ENCODE assay signal across 1 cellular context in the genomic region with DNA sequence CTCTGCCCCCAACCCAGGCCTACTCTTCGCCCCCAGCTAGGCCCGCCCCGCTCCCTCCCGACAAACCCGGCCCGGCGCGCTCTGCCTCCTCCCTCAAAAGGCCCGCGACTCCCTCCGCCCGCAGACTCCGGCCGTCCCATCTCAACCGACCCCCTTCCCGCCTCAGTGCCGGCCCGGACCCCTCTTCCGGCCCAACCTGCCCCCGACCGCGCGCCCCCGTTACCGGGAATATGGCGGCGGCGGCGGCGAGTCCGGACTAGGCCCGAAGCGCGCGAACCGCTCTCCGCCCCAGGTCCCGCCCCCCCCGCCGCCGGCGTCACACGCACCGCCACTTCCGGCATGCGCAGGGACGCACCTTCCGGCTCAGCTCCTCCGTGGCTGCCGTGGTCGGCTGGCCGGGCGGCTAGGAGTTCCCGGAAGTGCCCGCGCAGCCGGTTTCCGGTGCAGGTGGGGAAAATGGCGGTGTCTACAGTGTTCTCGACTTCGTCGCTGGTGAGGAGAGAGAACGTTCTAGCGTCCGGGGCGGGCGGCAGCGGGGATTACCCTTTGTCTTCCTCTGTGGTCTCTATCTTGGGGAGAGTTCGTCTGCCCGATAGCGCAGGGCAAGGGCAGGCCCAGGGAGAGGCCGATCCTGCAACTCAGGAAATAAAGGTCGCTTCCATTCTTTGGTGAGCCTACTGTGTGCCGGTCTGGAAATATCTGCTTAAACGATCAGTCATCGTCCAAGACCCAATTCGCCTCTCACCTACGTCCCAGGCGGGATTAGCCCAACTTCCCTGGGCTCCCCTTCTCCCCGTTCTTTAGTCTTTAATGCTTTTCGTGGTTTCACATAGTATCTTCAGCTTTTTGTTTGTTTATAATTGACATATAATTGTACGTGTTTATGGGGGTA.
TF ChIP-seq lines count a peak whose summit lies in the region.

A gene with protein sequence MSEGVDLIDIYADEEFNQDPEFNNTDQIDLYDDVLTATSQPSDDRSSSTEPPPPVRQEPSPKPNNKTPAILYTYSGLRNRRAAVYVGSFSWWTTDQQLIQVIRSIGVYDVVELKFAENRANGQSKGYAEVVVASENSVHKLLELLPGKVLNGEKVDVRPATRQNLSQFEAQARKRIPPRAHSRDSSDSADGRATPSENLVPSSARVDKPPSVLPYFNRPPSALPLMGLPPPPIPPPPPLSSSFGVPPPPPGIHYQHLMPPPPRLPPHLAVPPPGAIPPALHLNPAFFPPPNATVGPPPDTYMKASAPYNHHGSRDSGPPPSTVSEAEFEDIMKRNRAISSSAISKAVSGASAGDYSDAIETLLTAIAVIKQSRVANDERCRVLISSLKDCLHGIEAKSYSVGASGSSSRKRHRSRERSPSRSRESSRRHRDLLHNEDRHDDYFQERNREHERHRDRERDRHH (minus strand): TSS at position 285 of the 892 bp plus-strand sequence. CDS start 740 bp downstream, outside the sequence.
A gene (plus strand): TSS at position 434 of the 892 bp plus-strand sequence. CDS start 23 bp downstream, at position 457.

TF ChIP-seq in GM12878, 131 proteins besides CTCF, POLR2A, EP300 and RAD21 (continued from another document and continues in another):
- TF ChIP-seq, protein P1, sequence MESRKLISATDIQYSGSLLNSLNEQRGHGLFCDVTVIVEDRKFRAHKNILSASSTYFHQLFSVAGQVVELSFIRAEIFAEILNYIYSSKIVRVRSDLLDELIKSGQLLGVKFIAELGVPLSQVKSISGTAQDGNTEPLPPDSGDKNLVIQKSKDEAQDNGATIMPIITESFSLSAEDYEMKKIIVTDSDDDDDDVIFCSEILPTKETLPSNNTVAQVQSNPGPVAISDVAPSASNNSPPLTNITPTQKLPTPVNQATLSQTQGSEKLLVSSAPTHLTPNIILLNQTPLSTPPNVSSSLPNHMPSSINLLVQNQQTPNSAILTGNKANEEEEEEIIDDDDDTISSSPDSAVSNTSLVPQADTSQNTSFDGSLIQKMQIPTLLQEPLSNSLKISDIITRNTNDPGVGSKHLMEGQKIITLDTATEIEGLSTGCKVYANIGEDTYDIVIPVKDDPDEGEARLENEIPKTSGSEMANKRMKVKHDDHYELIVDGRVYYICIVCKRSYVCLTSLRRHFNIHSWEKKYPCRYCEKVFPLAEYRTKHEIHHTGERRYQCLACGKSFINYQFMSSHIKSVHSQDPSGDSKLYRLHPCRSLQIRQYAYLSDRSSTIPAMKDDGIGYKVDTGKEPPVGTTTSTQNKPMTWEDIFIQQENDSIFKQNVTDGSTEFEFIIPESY (IDR thresholded peaks at IDR 0.05) = no peak
- TF ChIP-seq SPI1 (IDR thresholded peaks at IDR 0.05; ENCODE audit: borderline replicate concordance, insufficient read depth, low read depth, low read length) (no peak), SUZ12 (IDR thresholded peaks at IDR 0.05; ENCODE audit: unreplicated experiment) (no peak), ZSCAN29 (IDR thresholded peaks at IDR 0.05) (no peak), HDGF (IDR thresholded peaks at IDR 0.05) (no peak; the same call in 1 of the 2 replicates), NFXL1 (IDR thresholded peaks at IDR 0.05; ENCODE audit: borderline replicate concordance) (no peak), EZH2 (IDR thresholded peaks at IDR 0.05; ENCODE audit: borderline replicate concordance, control insufficient read depth, low read depth, low read length) (no peak), IKZF1 (conservative IDR thresholded peaks at IDR 0.05) (peak; percentile 79), POU2F2 (IDR thresholded peaks at IDR 0.05; ENCODE audit: borderline replicate concordance, low read depth, low read length) (peak; percentile 28; the same call in 1 of the 3 replicates), NR2C2 (IDR thresholded peaks at IDR 0.05; ENCODE audit: borderline replicate concordance, control insufficient read depth, insufficient read length, low read depth) (no peak), ZNF622 (IDR thresholded peaks at IDR 0.05) (no peak), NFIC (IDR thresholded peaks at IDR 0.05; ENCODE audit: low read depth, low read length) (no peak), LARP7 (IDR thresholded peaks at IDR 0.05) (peak; percentile 12; the same call in 1 of the 2 replicates), STAT1 (conservative IDR thresholded peaks at IDR 0.05) (no peak), BMI1 (IDR thresholded peaks at IDR 0.05; ENCODE audit: borderline replicate concordance) (no peak), RCOR1 (conservative IDR thresholded peaks at IDR 0.05; ENCODE audit: low read depth, low read length) (no peak), SRF (IDR thresholded peaks at IDR 0.05; ENCODE audit: low read depth in 2 of 2, low read length in 2 of 2) (no peak), BACH1 (IDR thresholded peaks at IDR 0.05; ENCODE audit: borderline replicate concordance) (no peak; the same call in 1 of the 2 replicates), CBX3 (IDR thresholded peaks at IDR 0.05; ENCODE audit: borderline replicate concordance, low read depth) (no peak), PAX5 (IDR thresholded peaks at IDR 0.05; ENCODE audit: borderline replicate concordance, low read depth, low read length) (0 out of 2 replicates have a peak, but pooled peaks have one; percentile 37), MTA3 (IDR thresholded peaks at IDR 0.05; ENCODE audit: borderline replicate concordance, low read length) (no peak), MXI1 (IDR thresholded peaks at IDR 0.05; ENCODE audit: low read depth, low read length) (peak; percentile 29; the same call in 1 of the 2 replicates), CHD4 (IDR thresholded peaks at IDR 0.05) (no peak), PML (IDR thresholded peaks at IDR 0.05; ENCODE audit: low read length) (peak; percentile 57; the same call in 1 of the 2 replicates), NFYA (IDR thresholded peaks at IDR 0.05; ENCODE audit: borderline replicate concordance, low read depth, low read length) (no peak), KLF5 (IDR thresholded peaks at IDR 0.05; ENCODE audit: partially characterized antibody) (no peak), SMC3 (IDR thresholded peaks at IDR 0.05; ENCODE audit: borderline replicate concordance, low read length) (no peak), ASH2L (IDR thresholded peaks at IDR 0.05; ENCODE audit: borderline replicate concordance, low read depth) (no peak), NR2C1 (IDR thresholded peaks at IDR 0.05) (peak; percentile 8; the same call in 1 of the 2 replicates), SIN3A (IDR thresholded peaks at IDR 0.05; ENCODE audit: low read depth, low read length) (peak; percentile 64; the same call in 1 of the 2 replicates), ZNF207 (IDR thresholded peaks at IDR 0.05; ENCODE audit: borderline replicate concordance) (peak; percentile 69), SUPT20H (IDR thresholded peaks at IDR 0.05; ENCODE audit: borderline replicate concordance, control insufficient read depth, low read depth, low read length) (no peak), SMAD1 (IDR thresholded peaks at IDR 0.05; ENCODE audit: low read depth, partially characterized antibody) (no peak)
- TF ChIP-seq, protein P2, sequence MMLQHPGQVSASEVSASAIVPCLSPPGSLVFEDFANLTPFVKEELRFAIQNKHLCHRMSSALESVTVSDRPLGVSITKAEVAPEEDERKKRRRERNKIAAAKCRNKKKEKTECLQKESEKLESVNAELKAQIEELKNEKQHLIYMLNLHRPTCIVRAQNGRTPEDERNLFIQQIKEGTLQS (IDR thresholded peaks at IDR 0.05; ENCODE audit: borderline replicate concordance, extremely low read depth, low read depth, low read length) = no peak
- TF ChIP-seq, protein P3, sequence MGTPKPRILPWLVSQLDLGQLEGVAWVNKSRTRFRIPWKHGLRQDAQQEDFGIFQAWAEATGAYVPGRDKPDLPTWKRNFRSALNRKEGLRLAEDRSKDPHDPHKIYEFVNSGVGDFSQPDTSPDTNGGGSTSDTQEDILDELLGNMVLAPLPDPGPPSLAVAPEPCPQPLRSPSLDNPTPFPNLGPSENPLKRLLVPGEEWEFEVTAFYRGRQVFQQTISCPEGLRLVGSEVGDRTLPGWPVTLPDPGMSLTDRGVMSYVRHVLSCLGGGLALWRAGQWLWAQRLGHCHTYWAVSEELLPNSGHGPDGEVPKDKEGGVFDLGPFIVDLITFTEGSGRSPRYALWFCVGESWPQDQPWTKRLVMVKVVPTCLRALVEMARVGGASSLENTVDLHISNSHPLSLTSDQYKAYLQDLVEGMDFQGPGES (IDR thresholded peaks at IDR 0.05) = no peak
- TF ChIP-seq, protein P4, sequence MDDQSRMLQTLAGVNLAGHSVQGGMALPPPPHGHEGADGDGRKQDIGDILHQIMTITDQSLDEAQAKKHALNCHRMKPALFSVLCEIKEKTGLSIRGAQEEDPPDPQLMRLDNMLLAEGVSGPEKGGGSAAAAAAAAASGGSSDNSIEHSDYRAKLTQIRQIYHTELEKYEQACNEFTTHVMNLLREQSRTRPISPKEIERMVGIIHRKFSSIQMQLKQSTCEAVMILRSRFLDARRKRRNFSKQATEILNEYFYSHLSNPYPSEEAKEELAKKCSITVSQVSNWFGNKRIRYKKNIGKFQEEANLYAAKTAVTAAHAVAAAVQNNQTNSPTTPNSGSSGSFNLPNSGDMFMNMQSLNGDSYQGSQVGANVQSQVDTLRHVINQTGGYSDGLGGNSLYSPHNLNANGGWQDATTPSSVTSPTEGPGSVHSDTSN (IDR thresholded peaks at IDR 0.05; ENCODE audit: insufficient replicate concordance, low read depth, low read length) = no peak
- TF ChIP-seq, protein P5, sequence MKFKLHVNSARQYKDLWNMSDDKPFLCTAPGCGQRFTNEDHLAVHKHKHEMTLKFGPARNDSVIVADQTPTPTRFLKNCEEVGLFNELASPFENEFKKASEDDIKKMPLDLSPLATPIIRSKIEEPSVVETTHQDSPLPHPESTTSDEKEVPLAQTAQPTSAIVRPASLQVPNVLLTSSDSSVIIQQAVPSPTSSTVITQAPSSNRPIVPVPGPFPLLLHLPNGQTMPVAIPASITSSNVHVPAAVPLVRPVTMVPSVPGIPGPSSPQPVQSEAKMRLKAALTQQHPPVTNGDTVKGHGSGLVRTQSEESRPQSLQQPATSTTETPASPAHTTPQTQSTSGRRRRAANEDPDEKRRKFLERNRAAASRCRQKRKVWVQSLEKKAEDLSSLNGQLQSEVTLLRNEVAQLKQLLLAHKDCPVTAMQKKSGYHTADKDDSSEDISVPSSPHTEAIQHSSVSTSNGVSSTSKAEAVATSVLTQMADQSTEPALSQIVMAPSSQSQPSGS (IDR thresholded peaks at IDR 0.05; ENCODE audit: low read length) = no peak
- TF ChIP-seq, protein P6, sequence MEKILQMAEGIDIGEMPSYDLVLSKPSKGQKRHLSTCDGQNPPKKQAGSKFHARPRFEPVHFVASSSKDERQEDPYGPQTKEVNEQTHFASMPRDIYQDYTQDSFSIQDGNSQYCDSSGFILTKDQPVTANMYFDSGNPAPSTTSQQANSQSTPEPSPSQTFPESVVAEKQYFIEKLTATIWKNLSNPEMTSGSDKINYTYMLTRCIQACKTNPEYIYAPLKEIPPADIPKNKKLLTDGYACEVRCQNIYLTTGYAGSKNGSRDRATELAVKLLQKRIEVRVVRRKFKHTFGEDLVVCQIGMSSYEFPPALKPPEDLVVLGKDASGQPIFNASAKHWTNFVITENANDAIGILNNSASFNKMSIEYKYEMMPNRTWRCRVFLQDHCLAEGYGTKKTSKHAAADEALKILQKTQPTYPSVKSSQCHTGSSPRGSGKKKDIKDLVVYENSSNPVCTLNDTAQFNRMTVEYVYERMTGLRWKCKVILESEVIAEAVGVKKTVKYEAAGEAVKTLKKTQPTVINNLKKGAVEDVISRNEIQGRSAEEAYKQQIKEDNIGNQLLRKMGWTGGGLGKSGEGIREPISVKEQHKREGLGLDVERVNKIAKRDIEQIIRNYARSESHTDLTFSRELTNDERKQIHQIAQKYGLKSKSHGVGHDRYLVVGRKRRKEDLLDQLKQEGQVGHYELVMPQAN (conservative IDR thresholded peaks at IDR 0.05) = peak; percentile 49
- TF ChIP-seq, protein P7, sequence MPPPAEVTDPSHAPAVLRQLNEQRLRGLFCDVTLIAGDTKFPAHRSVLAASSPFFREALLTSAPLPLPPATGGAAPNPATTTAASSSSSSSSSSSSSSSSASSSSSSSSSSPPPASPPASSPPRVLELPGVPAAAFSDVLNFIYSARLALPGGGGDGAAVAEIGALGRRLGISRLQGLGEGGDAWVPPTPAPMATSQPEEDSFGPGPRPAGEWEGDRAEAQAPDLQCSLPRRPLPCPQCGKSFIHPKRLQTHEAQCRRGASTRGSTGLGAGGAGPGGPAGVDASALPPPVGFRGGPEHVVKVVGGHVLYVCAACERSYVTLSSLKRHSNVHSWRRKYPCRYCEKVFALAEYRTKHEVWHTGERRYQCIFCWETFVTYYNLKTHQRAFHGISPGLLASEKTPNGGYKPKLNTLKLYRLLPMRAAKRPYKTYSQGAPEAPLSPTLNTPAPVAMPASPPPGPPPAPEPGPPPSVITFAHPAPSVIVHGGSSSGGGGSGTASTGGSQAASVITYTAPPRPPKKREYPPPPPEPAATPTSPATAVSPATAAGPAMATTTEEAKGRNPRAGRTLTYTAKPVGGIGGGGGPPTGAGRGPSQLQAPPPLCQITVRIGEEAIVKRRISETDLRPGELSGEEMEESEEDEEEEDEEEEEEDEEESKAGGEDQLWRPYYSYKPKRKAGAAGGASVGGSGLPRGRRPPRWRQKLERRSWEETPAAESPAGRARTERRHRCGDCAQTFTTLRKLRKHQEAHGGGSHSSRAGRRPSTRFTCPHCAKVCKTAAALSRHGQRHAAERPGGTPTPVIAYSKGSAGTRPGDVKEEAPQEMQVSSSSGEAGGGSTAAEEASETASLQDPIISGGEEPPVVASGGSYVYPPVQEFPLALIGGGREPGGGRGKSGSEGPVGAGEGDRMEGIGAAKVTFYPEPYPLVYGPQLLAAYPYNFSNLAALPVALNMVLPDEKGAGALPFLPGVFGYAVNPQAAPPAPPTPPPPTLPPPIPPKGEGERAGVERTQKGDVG (CRISPR knock-in tag; IDR thresholded peaks at IDR 0.05) = no peak
- TF ChIP-seq, protein P8, sequence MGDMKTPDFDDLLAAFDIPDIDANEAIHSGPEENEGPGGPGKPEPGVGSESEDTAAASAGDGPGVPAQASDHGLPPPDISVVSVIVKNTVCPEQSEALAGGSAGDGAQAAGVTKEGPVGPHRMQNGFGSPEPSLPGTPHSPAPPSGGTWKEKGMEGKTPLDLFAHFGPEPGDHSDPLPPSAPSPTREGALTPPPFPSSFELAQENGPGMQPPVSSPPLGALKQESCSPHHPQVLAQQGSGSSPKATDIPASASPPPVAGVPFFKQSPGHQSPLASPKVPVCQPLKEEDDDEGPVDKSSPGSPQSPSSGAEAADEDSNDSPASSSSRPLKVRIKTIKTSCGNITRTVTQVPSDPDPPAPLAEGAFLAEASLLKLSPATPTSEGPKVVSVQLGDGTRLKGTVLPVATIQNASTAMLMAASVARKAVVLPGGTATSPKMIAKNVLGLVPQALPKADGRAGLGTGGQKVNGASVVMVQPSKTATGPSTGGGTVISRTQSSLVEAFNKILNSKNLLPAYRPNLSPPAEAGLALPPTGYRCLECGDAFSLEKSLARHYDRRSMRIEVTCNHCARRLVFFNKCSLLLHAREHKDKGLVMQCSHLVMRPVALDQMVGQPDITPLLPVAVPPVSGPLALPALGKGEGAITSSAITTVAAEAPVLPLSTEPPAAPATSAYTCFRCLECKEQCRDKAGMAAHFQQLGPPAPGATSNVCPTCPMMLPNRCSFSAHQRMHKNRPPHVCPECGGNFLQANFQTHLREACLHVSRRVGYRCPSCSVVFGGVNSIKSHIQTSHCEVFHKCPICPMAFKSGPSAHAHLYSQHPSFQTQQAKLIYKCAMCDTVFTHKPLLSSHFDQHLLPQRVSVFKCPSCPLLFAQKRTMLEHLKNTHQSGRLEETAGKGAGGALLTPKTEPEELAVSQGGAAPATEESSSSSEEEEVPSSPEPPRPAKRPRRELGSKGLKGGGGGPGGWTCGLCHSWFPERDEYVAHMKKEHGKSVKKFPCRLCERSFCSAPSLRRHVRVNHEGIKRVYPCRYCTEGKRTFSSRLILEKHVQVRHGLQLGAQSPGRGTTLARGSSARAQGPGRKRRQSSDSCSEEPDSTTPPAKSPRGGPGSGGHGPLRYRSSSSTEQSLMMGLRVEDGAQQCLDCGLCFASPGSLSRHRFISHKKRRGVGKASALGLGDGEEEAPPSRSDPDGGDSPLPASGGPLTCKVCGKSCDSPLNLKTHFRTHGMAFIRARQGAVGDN (IDR thresholded peaks at IDR 0.05) = peak; percentile 39; the same call in 1 of the 2 replicates
